Comparison of ENCODE assay signal across 12 cellular contexts in genomic region chr3:13077431-13078157, GRCh38. TPM values are rescaled to one million over a fixed set of nuclear protein-coding genes. Genes with fewer than 3 reads are reported as not detected.
DNase-seq lines count a peak whose midpoint lies in the region; ATAC-seq and TF ChIP-seq lines count a peak whose summit lies in the region.
"Had no signal": no experiment of that assay in that cellular context is flagged by ENCODE, and none has a peak within 500 bp of the region (broad histone marks: within the 10 kb centered on the region; RNA-seq: fewer than 3 reads in every experiment).

No MANE protein-coding gene starts in this region.

- intact Hi-C loops in stomach (cut with DNase I; ENCODE audit: low total_unique reads) = no loop called here
- intact Hi-C loops in upper lobe of right lung (cut with DNase I) = no loop called here

- peak; percentile 10 for DNase-seq in DMS153 treated with DMSO at 0.1 percent for 48 hours (lab: John Stamatoyannopoulos, UW; ENCODE audit: unreplicated experiment)
- no peak for DNase-seq in DMS153 (lab: John Stamatoyannopoulos, UW)
- DNase-seq in NCI-H446 treated with DMSO at 0.1 percent for 48 hours (lab: John Stamatoyannopoulos, UW) = peak; percentile 29
- DNase-seq in fibroblast of peridontal ligament (ENCODE audit: extremely low read depth) = peak; percentile 61
- peak; percentile 45 for DNase-seq in stomach
- DNase-seq in brain microvascular endothelial cell = no peak
- no peak for DNase-seq in upper lobe of right lung
- DNase-seq: activated CD8-positive, alpha-beta memory T cell treated with anti-CD3 and anti-CD28 coated beads, Interleukin-2, amount 50 U/mL, for 4 hours; stimulated activated CD4-positive, alpha-beta T cell treated with anti-CD3 and anti-CD28 coated beads, Interleukin-1b, Interleukin-23, amount 100 ng/mL, for 48 hours had no signal

- H3K27ac ChIP-seq in stomach = no peak overlapping the region
- H3K27ac ChIP-seq in brain microvascular endothelial cell = no peak overlapping the region
- H3K27ac ChIP-seq in upper lobe of right lung = no peak overlapping the region
- H3K27ac ChIP-seq: SK-N-MC had no signal

- H3K9me3 ChIP-seq in stomach (no peaks in the 10 kb centered on the region), upper lobe of right lung (no peaks in the 10 kb centered on the region)

- no peak for TF ChIP-seq CTCF in stomach (IDR thresholded peaks at IDR 0.05)
- no peak for TF ChIP-seq CTCF in brain microvascular endothelial cell (IDR thresholded peaks at IDR 0.05; ENCODE audit: low read depth, low read length, missing control alignments)
- TF ChIP-seq CTCF in upper lobe of right lung (IDR thresholded peaks at IDR 0.05) = no peak

- peaks cover 0 to 21% (median 16%) of the 10 kb centered on the region in 4 donors for H3K4me1 ChIP-seq in stomach
- H3K4me1 ChIP-seq in upper lobe of right lung = peaks cover 4% of the 10 kb centered on the region

- no peak for ATAC-seq in upper lobe of right lung
- ATAC-seq in GM19467 (IDR thresholded peaks at IDR 0.05; ENCODE audit: unreplicated experiment) = no peak
- ATAC-seq: HCT116 had no signal

- WGBS in stomach, 5 donors = 22 to 44% (median 38%) methylated on average over 16 to 21 of the region's 21 CpGs

- H3K36me3 ChIP-seq in stomach = no peaks in the 10 kb centered on the region
- H3K36me3 ChIP-seq in brain microvascular endothelial cell (replicated peaks) = no peaks in the 10 kb centered on the region
- H3K36me3 ChIP-seq in upper lobe of right lung = no peaks in the 10 kb centered on the region

- no peak for TF ChIP-seq EP300 in stomach (IDR thresholded peaks at IDR 0.05)

- no peak overlapping the region for H3K4me3 ChIP-seq in stomach
- no peak overlapping the region for H3K4me3 ChIP-seq in brain microvascular endothelial cell (ENCODE audit: low read depth, low read length)
- H3K4me3 ChIP-seq in upper lobe of right lung = no peak overlapping the region
- H3K4me3 ChIP-seq: SK-N-MC had no signal

- peaks cover 0 to 63% (median 29%) of the 10 kb centered on the region in 3 donors for H3K27me3 ChIP-seq in stomach
- H3K27me3 ChIP-seq in brain microvascular endothelial cell (replicated peaks) = peaks cover 44% of the 10 kb centered on the region
- peaks cover 25% of the 10 kb centered on the region for H3K27me3 ChIP-seq in upper lobe of right lung

- no peak for TF ChIP-seq POLR2A in stomach (IDR thresholded peaks at IDR 0.05)

- in situ Hi-C loops in brain microvascular endothelial cell (cut with HindIII; ENCODE audit: low pct_ligation_motif_present, low sequenced_read_pairs) = no loop called here

RNA-seq across cellular contexts. Expression of gene IQSEC1, which starts 4.4 kb away (rescaled TPM):
- total RNA-seq in stomach (10 to 100 TPM; 18.1 to 46.9 (median 30.7) TPM), upper lobe of right lung (61.6 TPM)
- polyA plus RNA-seq in stomach = 10 to 100 TPM in 1 of 3 donors, 1 to 10 TPM in 2; 6.7 to 10.4 (median 9.5) TPM

Comparison
In these comparisons a context has a peak if more than half of its experiments do, and no peak if none do; other contexts are left out.
1. DNase-seq: peak in DMS153 treated with DMSO at 0.1 percent for 48 hours (single experiment), NCI-H446 treated with DMSO at 0.1 percent for 48 hours (single experiment), fibroblast of peridontal ligament (single experiment) and stomach (single experiment); none in DMS153 (single experiment), brain microvascular endothelial cell (single experiment) and upper lobe of right lung (single experiment).